Comparison of ENCODE assay signal across 1 cellular context in the genomic region with DNA sequence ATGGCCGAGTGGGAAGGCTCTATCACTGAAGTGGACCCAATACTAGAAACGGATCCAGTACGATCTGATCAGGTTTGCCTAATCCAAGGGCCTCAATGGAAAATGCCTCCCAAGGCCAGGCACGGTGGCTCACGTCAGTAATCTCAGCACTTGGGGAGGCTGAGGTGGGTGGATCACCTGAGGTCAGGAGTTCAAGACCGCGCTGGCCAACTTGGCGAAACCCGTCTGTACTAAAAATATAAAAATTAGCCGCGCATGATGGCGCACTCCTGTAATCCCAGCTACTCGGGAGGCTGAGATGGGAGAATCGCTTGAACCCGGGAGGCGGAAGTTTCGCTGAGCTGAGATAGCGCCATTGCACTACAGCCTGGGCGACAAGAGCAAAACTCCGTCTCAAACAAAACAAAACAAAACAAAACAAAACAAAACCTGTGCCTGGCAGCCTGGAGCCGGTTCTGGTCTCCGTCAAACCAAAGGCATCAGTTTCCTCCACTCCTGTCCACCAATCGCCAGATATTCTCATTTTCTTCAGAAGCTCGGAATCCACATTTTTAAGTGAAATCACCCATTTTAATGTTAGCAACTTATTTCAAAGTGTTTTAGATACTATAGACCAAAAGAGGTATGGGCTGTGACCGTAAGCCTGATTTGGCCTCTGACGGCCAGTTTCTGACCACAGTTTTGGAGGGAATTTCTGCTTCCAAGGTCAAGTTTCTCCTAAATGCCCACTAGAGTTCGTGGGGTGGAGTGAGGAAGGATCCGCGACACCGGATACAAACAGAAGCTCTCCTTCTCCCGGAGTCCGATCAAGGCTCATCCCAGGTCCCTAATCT.
A peak's percentile ranks its signal among the peaks of the same experiment; 100 is the strongest.
TF ChIP-seq lines count a peak whose summit lies in the region.

No MANE protein-coding gene starts in this region.

TF ChIP-seq in HepG2, 621 proteins besides CTCF, POLR2A, EP300 and RAD21 (continued from another document and continues in another):
- TF ChIP-seq, protein P1, sequence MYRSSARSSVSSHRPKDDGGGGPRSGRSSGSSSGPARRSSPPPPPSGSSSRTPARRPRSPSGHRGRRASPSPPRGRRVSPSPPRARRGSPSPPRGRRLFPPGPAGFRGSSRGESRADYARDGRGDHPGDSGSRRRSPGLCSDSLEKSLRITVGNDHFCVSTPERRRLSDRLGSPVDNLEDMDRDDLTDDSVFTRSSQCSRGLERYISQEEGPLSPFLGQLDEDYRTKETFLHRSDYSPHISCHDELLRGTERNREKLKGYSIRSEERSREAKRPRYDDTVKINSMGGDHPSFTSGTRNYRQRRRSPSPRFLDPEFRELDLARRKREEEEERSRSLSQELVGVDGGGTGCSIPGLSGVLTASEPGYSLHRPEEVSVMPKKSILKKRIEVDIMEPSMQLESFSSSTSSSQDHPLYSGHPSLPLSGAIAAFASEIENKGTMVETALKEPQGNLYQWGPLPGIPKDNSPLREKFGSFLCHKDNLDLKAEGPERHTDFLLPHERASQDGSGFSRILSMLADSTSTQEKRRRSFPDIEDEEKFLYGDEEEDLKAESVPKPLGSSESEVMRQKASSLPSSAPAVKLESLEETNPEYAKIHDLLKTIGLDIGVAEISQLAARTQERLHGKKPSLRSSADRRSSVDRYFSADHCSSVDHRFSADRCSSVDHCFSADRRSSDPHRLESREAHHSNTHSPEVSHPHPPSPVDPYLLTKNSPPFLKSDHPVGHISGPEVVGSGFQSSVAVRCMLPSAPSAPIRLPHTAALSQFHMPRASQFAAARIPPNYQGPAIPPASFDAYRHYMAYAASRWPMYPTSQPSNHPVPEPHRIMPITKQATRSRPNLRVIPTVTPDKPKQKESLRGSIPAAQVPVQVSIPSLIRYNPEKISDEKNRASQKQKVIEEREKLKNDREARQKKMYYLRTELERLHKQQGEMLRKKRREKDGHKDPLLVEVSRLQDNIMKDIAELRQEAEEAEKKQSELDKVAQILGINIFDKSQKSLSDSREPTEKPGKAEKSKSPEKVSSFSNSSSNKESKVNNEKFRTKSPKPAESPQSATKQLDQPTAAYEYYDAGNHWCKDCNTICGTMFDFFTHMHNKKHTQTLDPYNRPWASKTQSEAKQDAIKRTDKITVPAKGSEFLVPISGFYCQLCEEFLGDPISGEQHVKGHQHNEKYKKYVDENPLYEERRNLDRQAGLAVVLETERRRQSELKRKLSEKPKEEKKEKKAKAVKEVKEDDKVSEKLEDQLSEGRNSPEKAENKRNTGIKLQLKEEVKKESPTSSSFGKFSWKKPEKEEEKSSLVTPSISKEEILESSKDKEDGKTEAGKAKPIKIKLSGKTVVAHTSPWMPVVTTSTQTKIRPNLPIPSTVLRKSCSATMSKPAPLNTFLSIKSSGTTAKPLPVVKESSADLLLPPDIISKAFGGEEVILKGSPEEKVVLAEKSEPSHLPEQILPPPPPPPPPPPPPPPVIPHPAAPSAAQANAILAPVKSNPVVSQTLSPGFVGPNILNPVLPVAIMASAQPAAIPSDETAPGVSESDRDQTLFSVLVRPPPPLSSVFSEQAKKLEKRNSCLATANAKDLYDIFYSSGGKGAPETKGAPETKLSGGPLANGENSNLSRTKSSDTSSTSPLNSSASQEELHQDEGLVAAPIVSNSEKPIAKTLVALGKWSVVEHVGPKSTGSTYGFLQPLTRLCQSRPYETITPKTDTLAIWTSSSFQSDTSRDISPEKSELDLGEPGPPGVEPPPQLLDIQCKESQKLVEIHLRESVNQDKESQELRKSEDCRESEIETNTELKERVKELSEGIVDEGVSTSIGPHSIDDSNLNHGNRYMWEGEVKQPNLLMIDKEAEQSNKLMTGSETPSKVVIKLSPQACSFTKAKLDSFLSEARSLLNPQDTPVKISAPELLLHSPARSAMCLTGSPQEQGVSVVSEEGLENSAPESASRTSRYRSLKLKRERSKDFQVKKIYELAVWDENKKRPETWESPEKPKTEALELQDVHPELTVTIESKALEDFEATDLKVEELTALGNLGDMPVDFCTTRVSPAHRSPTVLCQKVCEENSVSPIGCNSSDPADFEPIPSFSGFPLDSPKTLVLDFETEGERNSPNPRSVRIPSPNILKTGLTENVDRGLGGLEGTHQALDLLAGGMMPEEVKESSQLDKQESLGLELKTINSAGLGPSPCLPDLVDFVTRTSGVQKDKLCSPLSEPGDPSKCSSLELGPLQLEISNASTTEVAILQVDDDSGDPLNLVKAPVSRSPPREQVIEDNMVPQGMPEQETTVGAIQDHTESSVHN (CRISPR knock-in tag; IDR thresholded peaks at IDR 0.05): no peak
- 0 out of 2 replicates have a peak, but pooled peaks have one; percentile 26 for TF ChIP-seq KAT7 (CRISPR knock-in tag; IDR thresholded peaks at IDR 0.05; ENCODE audit: borderline replicate concordance)
- TF ChIP-seq TSC22D2 (CRISPR knock-in tag; IDR thresholded peaks at IDR 0.05; ENCODE audit: borderline replicate concordance): no peak
- 0 out of 2 replicates have a peak, but pooled peaks have one; percentile 24 for TF ChIP-seq ZNF619 (CRISPR knock-in tag; IDR thresholded peaks at IDR 0.05)
- TF ChIP-seq ZNF782 (CRISPR knock-in tag; IDR thresholded peaks at IDR 0.05; ENCODE audit: borderline replicate concordance): 0 out of 2 replicates have a peak, but pooled peaks have one; percentile 17
- TF ChIP-seq, protein P2, sequence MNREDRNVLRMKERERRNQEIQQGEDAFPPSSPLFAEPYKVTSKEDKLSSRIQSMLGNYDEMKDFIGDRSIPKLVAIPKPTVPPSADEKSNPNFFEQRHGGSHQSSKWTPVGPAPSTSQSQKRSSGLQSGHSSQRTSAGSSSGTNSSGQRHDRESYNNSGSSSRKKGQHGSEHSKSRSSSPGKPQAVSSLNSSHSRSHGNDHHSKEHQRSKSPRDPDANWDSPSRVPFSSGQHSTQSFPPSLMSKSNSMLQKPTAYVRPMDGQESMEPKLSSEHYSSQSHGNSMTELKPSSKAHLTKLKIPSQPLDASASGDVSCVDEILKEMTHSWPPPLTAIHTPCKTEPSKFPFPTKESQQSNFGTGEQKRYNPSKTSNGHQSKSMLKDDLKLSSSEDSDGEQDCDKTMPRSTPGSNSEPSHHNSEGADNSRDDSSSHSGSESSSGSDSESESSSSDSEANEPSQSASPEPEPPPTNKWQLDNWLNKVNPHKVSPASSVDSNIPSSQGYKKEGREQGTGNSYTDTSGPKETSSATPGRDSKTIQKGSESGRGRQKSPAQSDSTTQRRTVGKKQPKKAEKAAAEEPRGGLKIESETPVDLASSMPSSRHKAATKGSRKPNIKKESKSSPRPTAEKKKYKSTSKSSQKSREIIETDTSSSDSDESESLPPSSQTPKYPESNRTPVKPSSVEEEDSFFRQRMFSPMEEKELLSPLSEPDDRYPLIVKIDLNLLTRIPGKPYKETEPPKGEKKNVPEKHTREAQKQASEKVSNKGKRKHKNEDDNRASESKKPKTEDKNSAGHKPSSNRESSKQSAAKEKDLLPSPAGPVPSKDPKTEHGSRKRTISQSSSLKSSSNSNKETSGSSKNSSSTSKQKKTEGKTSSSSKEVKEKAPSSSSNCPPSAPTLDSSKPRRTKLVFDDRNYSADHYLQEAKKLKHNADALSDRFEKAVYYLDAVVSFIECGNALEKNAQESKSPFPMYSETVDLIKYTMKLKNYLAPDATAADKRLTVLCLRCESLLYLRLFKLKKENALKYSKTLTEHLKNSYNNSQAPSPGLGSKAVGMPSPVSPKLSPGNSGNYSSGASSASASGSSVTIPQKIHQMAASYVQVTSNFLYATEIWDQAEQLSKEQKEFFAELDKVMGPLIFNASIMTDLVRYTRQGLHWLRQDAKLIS (CRISPR knock-in tag; IDR thresholded peaks at IDR 0.05): peak; percentile 85; the same call in 1 of the 2 replicates
- TF ChIP-seq NFKBIZ (CRISPR knock-in tag; IDR thresholded peaks at IDR 0.05): no peak
- TF ChIP-seq ZFP36L2 (CRISPR knock-in tag; IDR thresholded peaks at IDR 0.05): no peak
- TF ChIP-seq, protein P3, sequence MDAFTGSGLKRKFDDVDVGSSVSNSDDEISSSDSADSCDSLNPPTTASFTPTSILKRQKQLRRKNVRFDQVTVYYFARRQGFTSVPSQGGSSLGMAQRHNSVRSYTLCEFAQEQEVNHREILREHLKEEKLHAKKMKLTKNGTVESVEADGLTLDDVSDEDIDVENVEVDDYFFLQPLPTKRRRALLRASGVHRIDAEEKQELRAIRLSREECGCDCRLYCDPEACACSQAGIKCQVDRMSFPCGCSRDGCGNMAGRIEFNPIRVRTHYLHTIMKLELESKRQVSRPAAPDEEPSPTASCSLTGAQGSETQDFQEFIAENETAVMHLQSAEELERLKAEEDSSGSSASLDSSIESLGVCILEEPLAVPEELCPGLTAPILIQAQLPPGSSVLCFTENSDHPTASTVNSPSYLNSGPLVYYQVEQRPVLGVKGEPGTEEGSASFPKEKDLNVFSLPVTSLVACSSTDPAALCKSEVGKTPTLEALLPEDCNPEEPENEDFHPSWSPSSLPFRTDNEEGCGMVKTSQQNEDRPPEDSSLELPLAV (CRISPR knock-in tag; conservative IDR thresholded peaks at IDR 0.05; ENCODE audit: low read depth): no peak
- TF ChIP-seq, protein P4, sequence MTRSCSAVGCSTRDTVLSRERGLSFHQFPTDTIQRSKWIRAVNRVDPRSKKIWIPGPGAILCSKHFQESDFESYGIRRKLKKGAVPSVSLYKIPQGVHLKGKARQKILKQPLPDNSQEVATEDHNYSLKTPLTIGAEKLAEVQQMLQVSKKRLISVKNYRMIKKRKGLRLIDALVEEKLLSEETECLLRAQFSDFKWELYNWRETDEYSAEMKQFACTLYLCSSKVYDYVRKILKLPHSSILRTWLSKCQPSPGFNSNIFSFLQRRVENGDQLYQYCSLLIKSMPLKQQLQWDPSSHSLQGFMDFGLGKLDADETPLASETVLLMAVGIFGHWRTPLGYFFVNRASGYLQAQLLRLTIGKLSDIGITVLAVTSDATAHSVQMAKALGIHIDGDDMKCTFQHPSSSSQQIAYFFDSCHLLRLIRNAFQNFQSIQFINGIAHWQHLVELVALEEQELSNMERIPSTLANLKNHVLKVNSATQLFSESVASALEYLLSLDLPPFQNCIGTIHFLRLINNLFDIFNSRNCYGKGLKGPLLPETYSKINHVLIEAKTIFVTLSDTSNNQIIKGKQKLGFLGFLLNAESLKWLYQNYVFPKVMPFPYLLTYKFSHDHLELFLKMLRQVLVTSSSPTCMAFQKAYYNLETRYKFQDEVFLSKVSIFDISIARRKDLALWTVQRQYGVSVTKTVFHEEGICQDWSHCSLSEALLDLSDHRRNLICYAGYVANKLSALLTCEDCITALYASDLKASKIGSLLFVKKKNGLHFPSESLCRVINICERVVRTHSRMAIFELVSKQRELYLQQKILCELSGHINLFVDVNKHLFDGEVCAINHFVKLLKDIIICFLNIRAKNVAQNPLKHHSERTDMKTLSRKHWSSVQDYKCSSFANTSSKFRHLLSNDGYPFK (CRISPR knock-in tag; IDR thresholded peaks at IDR 0.05; ENCODE audit: borderline replicate concordance): no peak
- no peak for TF ChIP-seq TMF1 (CRISPR knock-in tag; IDR thresholded peaks at IDR 0.05; ENCODE audit: low read depth)
- TF ChIP-seq, protein P5, sequence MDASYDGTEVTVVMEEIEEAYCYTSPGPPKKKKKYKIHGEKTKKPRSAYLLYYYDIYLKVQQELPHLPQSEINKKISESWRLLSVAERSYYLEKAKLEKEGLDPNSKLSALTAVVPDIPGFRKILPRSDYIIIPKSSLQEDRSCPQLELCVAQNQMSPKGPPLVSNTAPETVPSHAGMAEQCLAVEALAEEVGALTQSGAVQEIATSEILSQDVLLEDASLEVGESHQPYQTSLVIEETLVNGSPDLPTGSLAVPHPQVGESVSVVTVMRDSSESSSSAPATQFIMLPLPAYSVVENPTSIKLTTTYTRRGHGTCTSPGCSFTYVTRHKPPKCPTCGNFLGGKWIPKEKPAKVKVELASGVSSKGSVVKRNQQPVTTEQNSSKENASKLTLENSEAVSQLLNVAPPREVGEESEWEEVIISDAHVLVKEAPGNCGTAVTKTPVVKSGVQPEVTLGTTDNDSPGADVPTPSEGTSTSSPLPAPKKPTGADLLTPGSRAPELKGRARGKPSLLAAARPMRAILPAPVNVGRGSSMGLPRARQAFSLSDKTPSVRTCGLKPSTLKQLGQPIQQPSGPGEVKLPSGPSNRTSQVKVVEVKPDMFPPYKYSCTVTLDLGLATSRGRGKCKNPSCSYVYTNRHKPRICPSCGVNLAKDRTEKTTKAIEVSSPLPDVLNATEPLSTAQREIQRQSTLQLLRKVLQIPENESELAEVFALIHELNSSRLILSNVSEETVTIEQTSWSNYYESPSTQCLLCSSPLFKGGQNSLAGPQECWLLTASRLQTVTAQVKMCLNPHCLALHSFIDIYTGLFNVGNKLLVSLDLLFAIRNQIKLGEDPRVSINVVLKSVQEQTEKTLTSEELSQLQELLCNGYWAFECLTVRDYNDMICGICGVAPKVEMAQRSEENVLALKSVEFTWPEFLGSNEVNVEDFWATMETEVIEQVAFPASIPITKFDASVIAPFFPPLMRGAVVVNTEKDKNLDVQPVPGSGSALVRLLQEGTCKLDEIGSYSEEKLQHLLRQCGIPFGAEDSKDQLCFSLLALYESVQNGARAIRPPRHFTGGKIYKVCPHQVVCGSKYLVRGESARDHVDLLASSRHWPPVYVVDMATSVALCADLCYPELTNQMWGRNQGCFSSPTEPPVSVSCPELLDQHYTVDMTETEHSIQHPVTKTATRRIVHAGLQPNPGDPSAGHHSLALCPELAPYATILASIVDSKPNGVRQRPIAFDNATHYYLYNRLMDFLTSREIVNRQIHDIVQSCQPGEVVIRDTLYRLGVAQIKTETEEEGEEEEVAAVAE (CRISPR knock-in tag; IDR thresholded peaks at IDR 0.05; ENCODE audit: borderline replicate concordance): 0 out of 2 replicates have a peak, but pooled peaks have one; percentile 5
- TF ChIP-seq, protein P6, sequence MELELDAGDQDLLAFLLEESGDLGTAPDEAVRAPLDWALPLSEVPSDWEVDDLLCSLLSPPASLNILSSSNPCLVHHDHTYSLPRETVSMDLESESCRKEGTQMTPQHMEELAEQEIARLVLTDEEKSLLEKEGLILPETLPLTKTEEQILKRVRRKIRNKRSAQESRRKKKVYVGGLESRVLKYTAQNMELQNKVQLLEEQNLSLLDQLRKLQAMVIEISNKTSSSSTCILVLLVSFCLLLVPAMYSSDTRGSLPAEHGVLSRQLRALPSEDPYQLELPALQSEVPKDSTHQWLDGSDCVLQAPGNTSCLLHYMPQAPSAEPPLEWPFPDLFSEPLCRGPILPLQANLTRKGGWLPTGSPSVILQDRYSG (CRISPR knock-in tag; IDR thresholded peaks at IDR 0.05): no peak
- no peak for TF ChIP-seq RFXANK (CRISPR knock-in tag; IDR thresholded peaks at IDR 0.05)
- TF ChIP-seq, protein P7, sequence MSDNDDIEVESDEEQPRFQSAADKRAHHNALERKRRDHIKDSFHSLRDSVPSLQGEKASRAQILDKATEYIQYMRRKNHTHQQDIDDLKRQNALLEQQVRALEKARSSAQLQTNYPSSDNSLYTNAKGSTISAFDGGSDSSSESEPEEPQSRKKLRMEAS (IDR thresholded peaks at IDR 0.05): no peak
- peak; percentile 11; the same call in 1 of the 2 replicates for TF ChIP-seq TCF7 (IDR thresholded peaks at IDR 0.05; ENCODE audit: low read depth)
- no peak for TF ChIP-seq ZNF234 (CRISPR knock-in tag; conservative IDR thresholded peaks at IDR 0.05)
- TF ChIP-seq TBX2 (CRISPR knock-in tag; IDR thresholded peaks at IDR 0.05; ENCODE audit: borderline replicate concordance): no peak
- TF ChIP-seq, protein P8, sequence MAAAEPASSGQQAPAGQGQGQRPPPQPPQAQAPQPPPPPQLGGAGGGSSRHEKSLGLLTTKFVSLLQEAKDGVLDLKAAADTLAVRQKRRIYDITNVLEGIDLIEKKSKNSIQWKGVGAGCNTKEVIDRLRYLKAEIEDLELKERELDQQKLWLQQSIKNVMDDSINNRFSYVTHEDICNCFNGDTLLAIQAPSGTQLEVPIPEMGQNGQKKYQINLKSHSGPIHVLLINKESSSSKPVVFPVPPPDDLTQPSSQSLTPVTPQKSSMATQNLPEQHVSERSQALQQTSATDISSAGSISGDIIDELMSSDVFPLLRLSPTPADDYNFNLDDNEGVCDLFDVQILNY (CRISPR knock-in tag; conservative IDR thresholded peaks at IDR 0.05): no peak
- 0 out of 2 replicates have a peak, but pooled peaks have one; percentile 8 for TF ChIP-seq CHCHD3 (CRISPR knock-in tag; IDR thresholded peaks at IDR 0.05)
- 0 out of 2 replicates have a peak, but pooled peaks have one; percentile 59 for TF ChIP-seq ZNF253 (CRISPR knock-in tag; IDR thresholded peaks at IDR 0.05; ENCODE audit: borderline replicate concordance)
